Comparison of ENCODE assay signal across 26 cellular contexts in genomic region chr2:67828066-67828465, GRCh38.
DNase-seq lines count a peak whose midpoint lies in the region; ATAC-seq, FAIRE-seq and TF ChIP-seq lines count a peak whose summit lies in the region.
"Had no signal": no experiment of that assay in that cellular context is flagged by ENCODE, and none has a peak within 500 bp of the region (broad histone marks: within the 10 kb centered on the region; RNA-seq: fewer than 3 reads in every experiment).

No MANE protein-coding gene starts in this region.

- H3K9me3 ChIP-seq in colonic mucosa: no peaks in the 10 kb centered on the region
- H3K9me3 ChIP-seq: ascending aorta, heart left ventricle, sigmoid colon, vagina had no signal

- H3K4me3 ChIP-seq in bronchial epithelial cell (ENCODE audit: low read depth, low read length): no peak overlapping the region
- no peak overlapping the region for H3K4me3 ChIP-seq in colonic mucosa
- H3K4me3 ChIP-seq: ascending aorta, heart left ventricle, K562, neural progenitor cell, sigmoid colon, vagina had no signal

- H3K27me3 Mint-ChIP-seq in T-cell: peaks cover 0 to 2% of the 10 kb centered on the region in 2 donors
- H3K27me3 Mint-ChIP-seq: activated B cell treated with CpG ODN at 0.5 μM for 24 hours had no signal

- no peaks in the 10 kb centered on the region for H3K27me3 ChIP-seq in bronchial epithelial cell (ENCODE audit: control insufficient read depth, insufficient read depth, low read length)
- H3K27me3 ChIP-seq in colonic mucosa: no peaks in the 10 kb centered on the region
- H3K27me3 ChIP-seq: ascending aorta, heart left ventricle, neural progenitor cell, sigmoid colon, vagina had no signal

- H3K9me3 Mint-ChIP-seq in T-cell: peaks cover 0 to 14% (median 3%) of the 10 kb centered on the region in 3 donors
- H3K9me3 Mint-ChIP-seq: activated B cell treated with CpG ODN at 0.5 μM for 24 hours; central memory CD8-positive, alpha-beta T cell had no signal

- no peaks in the 10 kb centered on the region for H3K4me1 ChIP-seq in colonic mucosa
- H3K4me1 ChIP-seq: ascending aorta, heart left ventricle, neural progenitor cell, vagina had no signal

- H3K4me1 Mint-ChIP-seq in T-cell: peaks cover 0 to 2% (median 0%) of the 10 kb centered on the region in 3 donors
- H3K4me1 Mint-ChIP-seq: central memory CD8-positive, alpha-beta T cell; neural progenitor cell had no signal

- TF ChIP-seq POLR2A in GM12892 (IDR thresholded peaks at IDR 0.05; ENCODE audit: low read depth, low read length): no peak

- intact Hi-C loops in colonic mucosa (cut with DNase I): no loop called here

- H3K36me3 ChIP-seq in bronchial epithelial cell (ENCODE audit: control insufficient read depth, insufficient read depth, low read length) (no peaks in the 10 kb centered on the region), colonic mucosa (no peaks in the 10 kb centered on the region)
- H3K36me3 ChIP-seq: ascending aorta, heart left ventricle, neural progenitor cell, sigmoid colon, vagina had no signal

- no peak overlapping the region for H3K27ac ChIP-seq in colonic mucosa
- H3K27ac ChIP-seq: ascending aorta, C4-2B, heart left ventricle, neural progenitor cell, sigmoid colon, vagina had no signal

- no peak overlapping the region for H3K27ac Mint-ChIP-seq in T-cell
- H3K27ac Mint-ChIP-seq: activated B cell treated with CpG ODN at 0.5 μM for 24 hours; activated naive CD8-positive, alpha-beta T cell treated with anti-CD3 and anti-CD28 coated beads for 36 hours; neural progenitor cell had no signal

- H3K4me3 Mint-ChIP-seq in T-cell: no peak overlapping the region
- H3K4me3 Mint-ChIP-seq: activated B cell treated with CpG ODN at 0.5 μM for 24 hours; activated naive CD8-positive, alpha-beta T cell treated with anti-CD3 and anti-CD28 coated beads for 36 hours; central memory CD8-positive, alpha-beta T cell; neural progenitor cell had no signal

- TF ChIP-seq CTCF in bronchial epithelial cell (IDR thresholded peaks at IDR 0.05; ENCODE audit: insufficient read depth, low read length, severe bottlenecking) (no peak), colonic mucosa (IDR thresholded peaks at IDR 0.05) (no peak)

- ATAC-seq in T-cell (replicated peaks in 1 of 4): no peak
- ATAC-seq: heart left ventricle; K562; left cardiac atrium; stimulated activated naive CD8-positive, alpha-beta T cell treated with anti-CD3 and anti-CD28 coated beads, Interleukin-15, Interleukin-2, amounts not matched to agents 100 U/mL and 50 U/mL, for 24 hours had no signal

- POLR2A ChIA-PET in T-cell (lab: Charles Lee): no interaction called here

- H3K36me3 Mint-ChIP-seq in T-cell: no peaks in the 10 kb centered on the region
- H3K36me3 Mint-ChIP-seq: activated naive CD8-positive, alpha-beta T cell treated with anti-CD3 and anti-CD28 coated beads for 36 hours; neural progenitor cell had no signal

- FAIRE-seq in bronchial epithelial cell (lab: Jason Lieb, UNC): no peak
- FAIRE-seq in GM12892 (lab: Jason Lieb, UNC): no peak
- FAIRE-seq: H1, K562 had no signal

- DNase-seq in DMS153 treated with DMSO at 0.1 percent for 48 hours (lab: John Stamatoyannopoulos, UW; ENCODE audit: unreplicated experiment): peak; percentile 82
- DNase-seq in NCI-H1436 treated with DMSO at 0.1 percent for 48 hours (lab: John Stamatoyannopoulos, UW): peak; percentile 32
- DNase-seq in NCI-H345 treated with DMSO at 0.1 percent for 48 hours (lab: John Stamatoyannopoulos, UW; ENCODE audit: unreplicated experiment): peak; percentile 88
- DNase-seq in bronchial epithelial cell (ENCODE audit: low read depth): peak; percentile 67
- no peak for DNase-seq in T-cell
- DNase-seq in KG1 (lab: John Stamatoyannopoulos, UW): no peak
- no peak for DNase-seq in GM12892 (ENCODE audit: insufficient read length)
- DNase-seq in colonic mucosa: no peak
- DNase-seq: activated B cell treated with CpG ODN at 0.5 μM for 24 hours; activated CD4-positive, alpha-beta T cell treated with anti-CD3 and anti-CD28 coated beads, Interleukin-2, amount 50 U/mL, for 4 hours; activated CD8-positive, alpha-beta memory T cell treated with anti-CD3 and anti-CD28 coated beads, Interleukin-2, amount 50 U/mL, for 4 hours; activated naive CD8-positive, alpha-beta T cell treated with anti-CD3 and anti-CD28 coated beads for 36 hours; DND-41; heart left ventricle; left cardiac atrium; SHP77 treated with DMSO at 0.1 percent for 48 hours; sigmoid colon; stimulated activated CD4-positive, alpha-beta T cell treated with anti-CD3 and anti-CD28 coated beads, Interleukin-15, amount 100 ng/mL, for 24 hours; stimulated activated naive CD8-positive, alpha-beta T cell treated with anti-CD3 and anti-CD28 coated beads, Interleukin-15, Interleukin-2, amounts not matched to agents 100 U/mL and 50 U/mL, for 24 hours had no signal

- H3K9ac ChIP-seq in colonic mucosa (ENCODE audit: low read depth in 2 of 2, low read length in 2 of 2): no peak overlapping the region
- H3K9ac ChIP-seq: neural progenitor cell had no signal

- CTCF ChIA-PET in T-cell (lab: Charles Lee): no interaction called here

Comparison
In these comparisons a context has a peak if more than half of its experiments do, and no peak if none do; other contexts are left out.
1. DNase-seq: peak in DMS153 treated with DMSO at 0.1 percent for 48 hours (single experiment), NCI-H1436 treated with DMSO at 0.1 percent for 48 hours (single experiment), NCI-H345 treated with DMSO at 0.1 percent for 48 hours (single experiment) and bronchial epithelial cell (single experiment); none in T-cell (0 of 34), KG1 (single experiment), GM12892 (single experiment) and colonic mucosa (single experiment).